ENCODE assay signal across 23 cellular contexts in genomic region chr1:3219725-3220467, GRCh38.
DNase-seq lines count a peak whose midpoint lies in the region; TF ChIP-seq lines count a peak whose summit lies in the region.
"Had no signal": no experiment of that assay in that cellular context is flagged by ENCODE, and none has a peak within 500 bp of the region (broad histone marks: within the 10 kb centered on the region; RNA-seq: fewer than 3 reads in every experiment).

No MANE protein-coding gene starts in this region.

- no peaks in the 10 kb centered on the region for H3K27me3 ChIP-seq in muscle layer of duodenum (ENCODE audit: low read depth, low read length)

- H3K36me3 Mint-ChIP-seq in chondrocyte (ENCODE audit: low read depth) (peaks cover 2% of the 10 kb centered on the region), nephron progenitor cell (ENCODE audit: low read depth) (no peaks in the 10 kb centered on the region)
- H3K36me3 Mint-ChIP-seq: naive thymus-derived CD4-positive, alpha-beta T cell; stimulated activated naive B cell treated with anti-CD40 and anti-IgM and Interleukin-4, amounts not matched to agents 10 μg/mL and 1 μg/mL and 100 μg/mL, for 72 hours had no signal

- H3K9me3 ChIP-seq in muscle layer of duodenum (ENCODE audit: control insufficient read depth in 1 of 2, low read length in 2 of 2): no peaks in the 10 kb centered on the region
- H3K9me3 ChIP-seq: sigmoid colon, SK-N-SH had no signal

- H3K4me1 ChIP-seq in muscle layer of duodenum (ENCODE audit: control insufficient read depth in 1 of 2, insufficient read depth in 2 of 2, low read length in 2 of 2): peaks cover 0 to 22% of the 10 kb centered on the region in 2 donors

- H3K27me3 Mint-ChIP-seq in chondrocyte (ENCODE audit: low read depth) (peaks cover 12% of the 10 kb centered on the region), nephron progenitor cell (ENCODE audit: low read depth, poor library complexity) (peaks cover 30% of the 10 kb centered on the region)
- H3K27me3 Mint-ChIP-seq: activated CD4-positive, alpha-beta T cell treated with anti-CD3 and anti-CD28 coated beads for 36 hours had no signal

- H3K4me3 Mint-ChIP-seq in chondrocyte (ENCODE audit: unreplicated experiment) (no peak overlapping the region), nephron progenitor cell (no peak overlapping the region)
- H3K4me3 Mint-ChIP-seq: activated CD4-positive, alpha-beta T cell treated with anti-CD3 and anti-CD28 coated beads for 36 hours; effector memory CD8-positive, alpha-beta T cell; naive thymus-derived CD4-positive, alpha-beta T cell; stimulated activated naive B cell treated with anti-CD40 and anti-IgM and Interleukin-4, amounts not matched to agents 10 μg/mL and 1 μg/mL and 100 μg/mL, for 72 hours; T-helper 17 cell had no signal

- peak overlapping the region; percentile 39 for H3K27ac ChIP-seq in muscle layer of duodenum (ENCODE audit: low read length)
- H3K27ac ChIP-seq in temporal lobe (ENCODE audit: low read depth, low read length): peak overlapping the region; percentile 44
- H3K27ac ChIP-seq: HL-60 had no signal

- H3K4me1 Mint-ChIP-seq in chondrocyte (ENCODE audit: low read depth) (peaks cover 22% of the 10 kb centered on the region), nephron progenitor cell (peaks cover 86% of the 10 kb centered on the region)
- H3K4me1 Mint-ChIP-seq: activated CD4-positive, alpha-beta T cell treated with anti-CD3 and anti-CD28 coated beads for 36 hours; naive thymus-derived CD4-positive, alpha-beta T cell; stimulated activated naive B cell treated with anti-CD40 and anti-IgM and Interleukin-4, amounts not matched to agents 10 μg/mL and 1 μg/mL and 100 μg/mL, for 72 hours; T-helper 17 cell had no signal

- TF ChIP-seq CTCF in NB4 (IDR thresholded peaks at IDR 0.05; ENCODE audit: low read depth, low read length) (no peak), chondrocyte (IDR thresholded peaks at IDR 0.05) (no peak), nephron progenitor cell (IDR thresholded peaks at IDR 0.05) (no peak)

- no peaks in the 10 kb centered on the region for H3K36me3 ChIP-seq in muscle layer of duodenum (ENCODE audit: control insufficient read depth in 1 of 2, insufficient read depth in 2 of 2, low read length in 2 of 2)
- H3K36me3 ChIP-seq: sigmoid colon had no signal

- peak overlapping the region; percentile 80 for H3K27ac Mint-ChIP-seq in chondrocyte (ENCODE audit: unreplicated experiment)
- no peak overlapping the region for H3K27ac Mint-ChIP-seq in nephron progenitor cell
- H3K27ac Mint-ChIP-seq: activated CD4-positive, alpha-beta T cell treated with anti-CD3 and anti-CD28 coated beads for 36 hours; effector memory CD8-positive, alpha-beta T cell; naive thymus-derived CD4-positive, alpha-beta T cell; stimulated activated naive B cell treated with anti-CD40 and anti-IgM and Interleukin-4, amounts not matched to agents 10 μg/mL and 1 μg/mL and 100 μg/mL, for 72 hours; T-helper 17 cell had no signal

- DNase-seq in NB4 (ENCODE audit: low read depth) (peak; percentile 20), chondrocyte (ENCODE audit: low spot score) (no peak), OCI-M1 (lab: John Stamatoyannopoulos, UW) (no peak), nephron progenitor cell (no peak), SKM-1 (lab: John Stamatoyannopoulos, UW; ENCODE audit: unreplicated experiment) (no peak)
- DNase-seq in activated CD4-positive, alpha-beta T cell treated with anti-CD3 and anti-CD28 coated beads for 48 hours: no peak
- DNase-seq: activated CD4-positive, alpha-beta T cell treated with anti-CD3 and anti-CD28 coated beads for 36 hours; activated effector memory CD4-positive, alpha-beta T cell treated with anti-CD3 and anti-CD28 coated beads, Interleukin-2, amount 50 U/mL, for 16 hours; effector memory CD8-positive, alpha-beta T cell; Karpas-422; MV-4-11; naive thymus-derived CD4-positive, alpha-beta T cell; NCI-H146; NCI-H2107; NCI-H446; stimulated activated CD4-positive, alpha-beta T cell treated with anti-CD3 and anti-CD28 coated beads, Interleukin-15, amount 100 ng/mL, for 24 hours; stimulated activated naive B cell treated with anti-CD40 and anti-IgM and Interleukin-4, amounts not matched to agents 10 μg/mL and 1 μg/mL and 100 μg/mL, for 72 hours; T-helper 17 cell had no signal

- no peak for TF ChIP-seq POLR2A in NB4 (IDR thresholded peaks at IDR 0.05; ENCODE audit: extremely low read depth, insufficient read length)

- H3K4me3 ChIP-seq in NB4 (ENCODE audit: low read depth, low read length): no peak overlapping the region
- H3K4me3 ChIP-seq in muscle layer of duodenum (ENCODE audit: low read depth in 1 of 2, low read length in 2 of 2): no peak overlapping the region
- H3K4me3 ChIP-seq: sigmoid colon had no signal

- H3K9me3 Mint-ChIP-seq in chondrocyte (ENCODE audit: low read depth) (no peaks in the 10 kb centered on the region), nephron progenitor cell (no peaks in the 10 kb centered on the region)
- H3K9me3 Mint-ChIP-seq: effector memory CD8-positive, alpha-beta T cell; stimulated activated naive B cell treated with anti-CD40 and anti-IgM and Interleukin-4, amounts not matched to agents 10 μg/mL and 1 μg/mL and 100 μg/mL, for 72 hours had no signal
